8 cellular contexts compared by ENCODE assay signal in genomic region chr14:73026845-73027542, GRCh38.
DNase-seq lines count a peak whose midpoint lies in the region; ATAC-seq lines count a peak whose summit lies in the region.

A gene with protein sequence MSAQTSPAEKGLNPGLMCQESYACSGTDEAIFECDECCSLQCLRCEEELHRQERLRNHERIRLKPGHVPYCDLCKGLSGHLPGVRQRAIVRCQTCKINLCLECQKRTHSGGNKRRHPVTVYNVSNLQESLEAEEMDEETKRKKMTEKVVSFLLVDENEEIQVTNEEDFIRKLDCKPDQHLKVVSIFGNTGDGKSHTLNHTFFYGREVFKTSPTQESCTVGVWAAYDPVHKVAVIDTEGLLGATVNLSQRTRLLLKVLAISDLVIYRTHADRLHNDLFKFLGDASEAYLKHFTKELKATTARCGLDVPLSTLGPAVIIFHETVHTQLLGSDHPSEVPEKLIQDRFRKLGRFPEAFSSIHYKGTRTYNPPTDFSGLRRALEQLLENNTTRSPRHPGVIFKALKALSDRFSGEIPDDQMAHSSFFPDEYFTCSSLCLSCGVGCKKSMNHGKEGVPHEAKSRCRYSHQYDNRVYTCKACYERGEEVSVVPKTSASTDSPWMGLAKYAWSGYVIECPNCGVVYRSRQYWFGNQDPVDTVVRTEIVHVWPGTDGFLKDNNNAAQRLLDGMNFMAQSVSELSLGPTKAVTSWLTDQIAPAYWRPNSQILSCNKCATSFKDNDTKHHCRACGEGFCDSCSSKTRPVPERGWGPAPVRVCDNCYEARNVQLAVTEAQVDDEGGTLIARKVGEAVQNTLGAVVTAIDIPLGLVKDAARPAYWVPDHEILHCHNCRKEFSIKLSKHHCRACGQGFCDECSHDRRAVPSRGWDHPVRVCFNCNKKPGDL (minus strand): TSS chr14:73027106. CDS start chr14:73024508, 2,598 bp downstream.

- ATAC-seq in GM19023 (IDR thresholded peaks at IDR 0.05; ENCODE audit: unreplicated experiment) (peak; percentile 96), HG03280 (IDR thresholded peaks at IDR 0.05; ENCODE audit: unreplicated experiment) (peak; percentile 95)

- peak; percentile 98 for DNase-seq in AG08395 (ENCODE audit: low spot score)
- DNase-seq in NCI-H345 treated with DMSO at 0.1 percent for 48 hours (lab: John Stamatoyannopoulos, UW; ENCODE audit: unreplicated experiment): peak; percentile 96
- peak; percentile 68 to 83 (median 80) for DNase-seq in activated CD4-positive, CD25-positive, alpha-beta regulatory T cell (lab: John Stamatoyannopoulos, UW)
- DNase-seq in cerebellar cortex (ENCODE audit: low spot score): peak; percentile 99
- peak; percentile 100 for DNase-seq in iris pigment epithelial cell (ENCODE audit: low read depth)
- peak; percentile 85 to 91 for DNase-seq in stimulated activated CD4-positive, alpha-beta T cell treated with anti-CD3 and anti-CD28 coated beads, Interleukin-12 subunit alpha, Interleukin-12 subunit beta, amount 100 ng/mL, for 24 hours (ENCODE audit: low read depth in 2 of 2)

Comparison
In these comparisons a context has a peak if more than half of its experiments do, and no peak if none do; other contexts are left out.
1. Peak in every context shown above with its lines: DNase-seq and ATAC-seq.